8 cellular contexts compared by ENCODE assay signal in the genomic region with DNA sequence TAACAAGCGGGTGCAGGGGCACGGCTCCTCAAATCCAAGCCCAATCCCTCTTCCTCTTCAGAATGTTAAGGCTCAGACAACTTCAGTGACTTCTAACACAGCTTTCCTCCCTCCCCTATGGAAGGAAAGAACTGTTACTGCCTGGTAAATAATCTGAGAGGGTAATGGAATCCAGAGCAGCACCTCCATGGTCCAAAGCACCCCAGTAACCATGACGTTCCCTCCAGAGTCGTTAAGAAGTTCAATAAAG. TPM values are rescaled to one million over a fixed set of nuclear protein-coding genes. Genes with fewer than 3 reads are reported as not detected.
DNase-seq lines count a peak whose midpoint lies in the region; ATAC-seq, FAIRE-seq and TF ChIP-seq lines count a peak whose summit lies in the region.

No MANE protein-coding gene starts in this region.

- ATAC-seq in Panc1 = no peak
- no peak for ATAC-seq in pancreas

- peak overlapping the region; percentile 89 to 98 (median 95) for H3K4me3 Mint-ChIP-seq in CD8-positive, alpha-beta memory T cell

- BruUV-seq in Panc1 (replicated peaks; lab: Mats Ljungman, UMichigan) = TSS peak; percentile 83

- in situ Hi-C loops in Panc1 (cut with HindIII; ENCODE audit: low pct_unique_long_range_greater_than_20kb, low sequenced_read_pairs) = no loop called here

- POLR2A ChIA-PET in CD8-positive, alpha-beta memory T cell (lab: Charles Lee) = interaction anchor here (0.6 kb wide), 1 partner anchor 43 kb away, joined by 4 read pairs; no protein-coding TSS in a partner anchor
- POLR2A ChIA-PET in Panc1 (lab: Charles Lee) = interaction anchor here (0.5 to 1.1 kb wide), 6 partner anchors 14 to 893 kb away, joined by 3 to 9 read pairs (median 3); a partner anchor contains a TSS

- H3K27me3 ChIP-seq in CD8-positive, alpha-beta memory T cell (ENCODE audit: insufficient read depth, low read length, poor library complexity, severe bottlenecking) = no peaks in the 10 kb centered on the region
- no peaks in the 10 kb centered on the region for H3K27me3 ChIP-seq in Panc1 (ENCODE audit: control insufficient read depth, insufficient read depth, low read length)
- H3K27me3 ChIP-seq in pancreas = no peaks in the 10 kb centered on the region

- TF ChIP-seq CTCF in Panc1 (IDR thresholded peaks at IDR 0.05) = no peak
- TF ChIP-seq CTCF in pancreas (IDR thresholded peaks at IDR 0.05) = no peak

- peaks cover 0 to 26% (median 0%) of the 10 kb centered on the region in 3 donors for H3K36me3 Mint-ChIP-seq in CD8-positive, alpha-beta memory T cell

- peaks cover 51 to 66% (median 59%) of the 10 kb centered on the region in 3 donors for H3K4me1 Mint-ChIP-seq in CD8-positive, alpha-beta memory T cell

- H3K36me3 ChIP-seq in CD8-positive, alpha-beta memory T cell (ENCODE audit: insufficient read depth, low read length) = no peaks in the 10 kb centered on the region
- H3K36me3 ChIP-seq in Panc1 (ENCODE audit: control insufficient read depth, insufficient read depth, low read length) = peaks cover 9% of the 10 kb centered on the region; the same call in 1 of the 2 replicates
- H3K36me3 ChIP-seq in pancreas = no peaks in the 10 kb centered on the region

- 4 to 8% methylated on average over 4 of the region's 4 CpGs for WGBS in pancreas, 2 donors

- intact Hi-C loops in Panc1 (cut with micrococcal nuclease; ENCODE audit: unreplicated experiment) = no loop called here
- intact Hi-C loops in pancreas (cut with DNase I) = no loop called here

- H3K4me3 ChIP-seq in CD8-positive, alpha-beta memory T cell (ENCODE audit: low read length) = peak overlapping the region; percentile 66
- H3K4me3 ChIP-seq in Panc1 (ENCODE audit: low read depth in 2 of 2, low read length in 2 of 2) (peak overlapping the region; percentile 36 to 47), pancreas (peak overlapping the region; percentile 62 to 93 (median 78))

- H3K27ac Mint-ChIP-seq in CD8-positive, alpha-beta memory T cell = peak overlapping the region; percentile 88 to 100 (median 98)

- peaks cover 0 to 2% of the 10 kb centered on the region in 2 donors for H3K27me3 Mint-ChIP-seq in CD8-positive, alpha-beta memory T cell

- peaks cover 57% of the 10 kb centered on the region for H3K4me1 ChIP-seq in CD8-positive, alpha-beta memory T cell (ENCODE audit: insufficient read depth, low read length)
- peaks cover 64% of the 10 kb centered on the region for H3K4me1 ChIP-seq in Panc1 (ENCODE audit: control insufficient read depth, insufficient read depth, low read length)
- peaks cover 18 to 34% (median 31%) of the 10 kb centered on the region in 3 donors for H3K4me1 ChIP-seq in pancreas

- no peaks in the 10 kb centered on the region for H3K9me3 ChIP-seq in CD8-positive, alpha-beta memory T cell (ENCODE audit: low read length)
- no peaks in the 10 kb centered on the region for H3K9me3 ChIP-seq in Panc1 (ENCODE audit: control insufficient read depth, insufficient read depth, low read depth, low read length)
- H3K9me3 ChIP-seq in pancreas = no peaks in the 10 kb centered on the region

- CTCF ChIA-PET in CD8-positive, alpha-beta memory T cell (lab: Charles Lee) = no interaction called here
- CTCF ChIA-PET in Panc1 (lab: Charles Lee) = interaction anchor here (0.6 to 9.2 kb wide), 9 partner anchors 17 to 1336 kb away, joined by 3 to 116 read pairs (median 4); no protein-coding TSS in a partner anchor

- no peak for DNase-seq in CD8-positive, alpha-beta memory T cell
- DNase-seq in Panc1 (ENCODE audit: low read depth, low spot score) (no peak), epithelial cell of prostate (ENCODE audit: low read depth, low spot score) (no peak), pancreas (no peak), NOMO-1 treated with dmso at 0.1 percent for 144 hours (lab: John Stamatoyannopoulos, UW; ENCODE audit: unreplicated experiment) (no peak), NAMALWA (ENCODE audit: low spot score) (no peak)
- DNase-seq in activated effector memory CD4-positive, alpha-beta T cell treated with Interleukin-2 at 50 U/mL for 16 hours = no peak
- no peak for DNase-seq in stimulated activated CD4-positive, alpha-beta T cell treated with anti-CD3 and anti-CD28 coated beads, Interleukin-1b, Interleukin-23, amount 100 ng/mL, for 48 hours

- no peak for FAIRE-seq in pancreas (lab: Jason Lieb, UNC)

- no peaks in the 10 kb centered on the region for H3K9me3 Mint-ChIP-seq in CD8-positive, alpha-beta memory T cell

- H3K27ac ChIP-seq in CD8-positive, alpha-beta memory T cell (ENCODE audit: low read depth, low read length) = peak overlapping the region; percentile 85
- H3K27ac ChIP-seq in Panc1 (ENCODE audit: low read length) (peak overlapping the region; percentile 82), epithelial cell of prostate (peak overlapping the region; percentile 71), pancreas (peak overlapping the region; percentile 90 to 97 (median 94))

RNA-seq across cellular contexts. Expression of a gene that starts 1.0 kb away (rescaled TPM):
- 100 to 1,000 TPM; 124 to 132 TPM for total RNA-seq in CD8-positive, alpha-beta memory T cell
- 27.0 TPM for polyA plus RNA-seq in CD8-positive, alpha-beta memory T cell
- 2,376 TPM for total RNA-seq in Panc1 (2021; ENCODE audit: unreplicated experiment)
- polyA plus RNA-seq in Panc1 (2012; ENCODE audit: insufficient read length) = 2,447 TPM
- total RNA-seq in pancreas = 10 to 100 TPM; 49.2 to 79.3 (median 54.5) TPM
- 10 to 100 TPM; 54.8 to 70.1 TPM for polyA plus RNA-seq in pancreas

RNA-seq across cellular contexts. Expression of a gene that starts 57.7 kb away (rescaled TPM):
- total RNA-seq in CD8-positive, alpha-beta memory T cell = under 1 TPM in 1 of 2 experiments, not detected in 1; 0.11 TPM
- polyA plus RNA-seq in CD8-positive, alpha-beta memory T cell = not detected
- 3.0 TPM for total RNA-seq in Panc1 (2021; ENCODE audit: unreplicated experiment)
- 4.4 TPM for polyA plus RNA-seq in Panc1 (2012; ENCODE audit: insufficient read length)
- under 1 TPM in 1 of 6 donors, not detected in 5; 0.19 TPM for total RNA-seq in pancreas
- under 1 TPM in 1 of 2 donors, not detected in 1; 0.21 TPM for polyA plus RNA-seq in pancreas

Comparison
In these comparisons a context has a peak if more than half of its experiments do, and no peak if none do; other contexts are left out.
1. RNA of a gene that starts 1.0 kb away (total RNA-seq): 2,376 TPM in Panc1 (single experiment); 124 to 132 TPM in CD8-positive, alpha-beta memory T cell and 49.2 to 79.3 TPM in pancreas; every median in the first group is over 10 times any median in the second.
2. Peak in every context shown above with its lines, with median percentiles within 50 percentile points of each other: H3K27ac ChIP-seq and H3K4me3 ChIP-seq.